ENCODE assay signal across 15 cellular contexts in the genomic region with DNA sequence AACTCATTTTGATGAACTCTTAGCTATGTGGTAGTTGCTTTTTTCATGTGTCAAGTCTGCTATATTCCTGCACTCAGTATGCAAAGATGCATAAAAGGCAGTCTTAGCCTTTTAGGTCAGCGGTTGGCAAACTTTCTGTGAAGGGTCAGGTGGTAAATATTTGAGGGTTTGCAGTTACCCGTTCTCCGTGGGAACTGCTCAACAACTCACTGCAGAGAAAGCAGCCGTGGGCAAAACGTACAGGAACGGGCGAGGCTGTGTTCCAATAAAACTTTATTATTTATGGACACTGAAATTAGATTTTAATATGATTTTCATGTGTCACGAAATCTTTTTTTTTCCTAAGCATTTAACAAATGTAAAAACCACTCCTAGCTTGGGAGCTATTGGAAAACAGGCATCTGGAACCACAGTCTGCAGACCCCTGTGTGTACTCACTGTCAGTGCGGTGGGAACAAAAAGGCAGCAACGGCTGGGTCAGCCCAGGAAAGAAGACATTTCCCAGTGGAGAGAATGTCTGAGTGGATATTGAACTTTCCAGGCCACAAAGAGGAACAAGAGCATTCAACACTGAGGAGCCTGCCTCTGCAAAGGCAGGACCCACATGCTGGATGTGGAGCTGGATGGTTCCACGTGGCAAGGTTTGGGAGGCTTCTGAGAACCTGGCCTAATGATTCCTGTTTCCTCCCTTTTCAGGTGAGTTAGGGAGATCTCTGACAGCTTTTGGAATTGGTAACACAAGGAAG. TPM values are rescaled to one million over a fixed set of nuclear protein-coding genes. Genes with fewer than 3 reads are reported as not detected.
DNase-seq lines count a peak whose midpoint lies in the region; ATAC-seq and TF ChIP-seq lines count a peak whose summit lies in the region.
"Had no signal": no experiment of that assay in that cellular context is flagged by ENCODE, and none has a peak within 500 bp of the region (broad histone marks: within the 10 kb centered on the region; RNA-seq: fewer than 3 reads in every experiment).

No MANE protein-coding gene starts in this region.

- H3K27ac ChIP-seq in right atrium auricular region (peak overlapping the region; percentile 94 to 95), psoas muscle (peak overlapping the region; percentile 97)

- peaks cover 0 to 73% of the 10 kb centered on the region in 2 donors for H3K4me1 ChIP-seq in right atrium auricular region
- H3K4me1 ChIP-seq in psoas muscle, result peaks cover 34% of the 10 kb centered on the region

- ATAC-seq in left ventricle myocardium superior (no peak), psoas muscle (no peak), HG02870 (IDR thresholded peaks at IDR 0.05; ENCODE audit: unreplicated experiment) (no peak), GM21360 (IDR thresholded peaks at IDR 0.05; ENCODE audit: unreplicated experiment) (no peak)
- ATAC-seq: activated CD8-positive, alpha-beta T cell treated with anti-CD3 and anti-CD28 coated beads for 36 hours; Panc1; stimulated activated memory B cell treated with anti-CD40 and anti-IgM and Interleukin-4, amounts not matched to agents 10 μg/mL and 1 μg/mL and 100 μg/mL, for 72 hours had no signal

- H3K9me3 ChIP-seq in right atrium auricular region (no peaks in the 10 kb centered on the region), psoas muscle (no peaks in the 10 kb centered on the region)

- no peak for DNase-seq in right atrium auricular region (ENCODE audit: low spot score)
- no peak for DNase-seq in left ventricle myocardium superior
- peak; percentile 53 for DNase-seq in islet precursor cell
- DNase-seq in psoas muscle, result no peak
- DNase-seq in DMS79 treated with DMSO at 0.1 percent for 48 hours (lab: John Stamatoyannopoulos, UW), result no peak
- DNase-seq in AG08396 (ENCODE audit: low spot score), result no peak
- DNase-seq: ACHN; activated CD8-positive, alpha-beta T cell treated with anti-CD3 and anti-CD28 coated beads for 36 hours; CD4-positive, CD25-positive, alpha-beta regulatory T cell; NCI-H1105 treated with DMSO at 0.1 percent for 48 hours; NCI-H2171 treated with DMSO at 0.1 percent for 48 hours had no signal

- peaks cover 7% of the 10 kb centered on the region for H3K36me3 ChIP-seq in right atrium auricular region
- peaks cover 0 to 15% of the 10 kb centered on the region in 2 donors for H3K36me3 ChIP-seq in psoas muscle (ENCODE audit: insufficient read depth in 1 of 2, low read depth in 1 of 2)

- H3K27me3 ChIP-seq in right atrium auricular region (no peaks in the 10 kb centered on the region), psoas muscle (ENCODE audit: insufficient read depth in 3 of 3, low read length in 2 of 3) (no peaks in the 10 kb centered on the region)

- H3K4me3 ChIP-seq in right atrium auricular region, result no peak overlapping the region
- H3K4me3 ChIP-seq in psoas muscle, result no peak overlapping the region

- TF ChIP-seq CTCF in right atrium auricular region (IDR thresholded peaks at IDR 0.05), result no peak
- no peak for TF ChIP-seq CTCF in psoas muscle (IDR thresholded peaks at IDR 0.05)

- intact Hi-C loops in left ventricle myocardium superior (cut with micrococcal nuclease), result no loop called here
- intact Hi-C loops in psoas muscle (cut with DNase I), result loop anchor here (5.0 kb wide), 3 partner anchors 44 to 274 kb away; no protein-coding TSS in a partner anchor

- 70 to 80% (median 77%) methylated on average over 11 of the region's 11 CpGs for WGBS in psoas muscle, 3 donors

RNA-seq across cellular contexts. Expression of a gene that starts 3.5 kb away (rescaled TPM):
- total RNA-seq in right atrium auricular region, result 100 to 1,000 TPM in 1 of 2 donors, 10 to 100 TPM in 1; 76.8 to 104 TPM
- total RNA-seq in left ventricle myocardium superior, result 177 TPM
- 100 to 1,000 TPM; 113 to 503 (median 331) TPM for total RNA-seq in psoas muscle
- polyA plus RNA-seq in psoas muscle, result 100 to 1,000 TPM in 2 of 3 donors, 10 to 100 TPM in 1; 27.0 to 275 (median 136) TPM

RNA-seq across cellular contexts. Expression of a gene that starts 15.5 kb away (rescaled TPM):
- 10 to 100 TPM; 10.2 to 12.1 TPM for total RNA-seq in right atrium auricular region
- total RNA-seq in left ventricle myocardium superior, result 25.9 TPM
- total RNA-seq in psoas muscle, result 10 to 100 TPM; 40.4 to 68.9 (median 42.1) TPM
- polyA plus RNA-seq in psoas muscle, result 10 to 100 TPM; 34.3 to 93.1 (median 36.7) TPM

RNA-seq across cellular contexts. Expression of a gene that starts 19.6 kb away (rescaled TPM):
- 1 to 10 TPM; 3.9 to 8.5 TPM for total RNA-seq in right atrium auricular region
- 6.6 TPM for total RNA-seq in left ventricle myocardium superior
- 10 to 100 TPM in 3 of 4 donors, 1 to 10 TPM in 1; 7.3 to 25.3 (median 17.7) TPM for total RNA-seq in psoas muscle
- 10 to 100 TPM; 28.0 to 50.4 (median 28.5) TPM for polyA plus RNA-seq in psoas muscle
